ENCODE assay signal across 8 cellular contexts in genomic region chr17:78789663-78790181, GRCh38. TPM values are rescaled to one million over a fixed set of nuclear protein-coding genes. Genes with fewer than 3 reads are reported as not detected.
DNase-seq lines count a peak whose midpoint lies in the region; ATAC-seq and TF ChIP-seq lines count a peak whose summit lies in the region.

No MANE protein-coding gene starts in this region.

- TF ChIP-seq CTCF in fibroblast of pulmonary artery (IDR thresholded peaks at IDR 0.05; ENCODE audit: low read length, missing control alignments) (no peak), sigmoid colon (IDR thresholded peaks at IDR 0.05) (no peak)

- H3K36me3 ChIP-seq in sigmoid colon: peaks cover 0 to 20% (median 4%) of the 10 kb centered on the region in 4 donors

- ATAC-seq in HG02642 (IDR thresholded peaks at IDR 0.05; ENCODE audit: poor library complexity, unreplicated experiment): no peak

- WGBS in sigmoid colon, 2 donors: 14 to 48% methylated on average over 14 of the region's 14 CpGs

- H3K27ac Mint-ChIP-seq in activated CD4-positive, alpha-beta memory T cell treated with anti-CD3 and anti-CD28 coated beads for 36 hours: peak overlapping the region; percentile 74

- TF ChIP-seq POLR2A in sigmoid colon (IDR thresholded peaks at IDR 0.05): no peak

- peaks cover 62% of the 10 kb centered on the region for H3K4me1 Mint-ChIP-seq in activated CD4-positive, alpha-beta memory T cell treated with anti-CD3 and anti-CD28 coated beads for 36 hours (ENCODE audit: low read depth)

- H3K4me3 Mint-ChIP-seq in activated CD4-positive, alpha-beta memory T cell treated with anti-CD3 and anti-CD28 coated beads for 36 hours: no peak overlapping the region

- H3K4me1 ChIP-seq in sigmoid colon: peaks cover 0 to 24% (median 20%) of the 10 kb centered on the region in 4 donors

- peaks cover 29% of the 10 kb centered on the region for H3K36me3 Mint-ChIP-seq in activated CD4-positive, alpha-beta memory T cell treated with anti-CD3 and anti-CD28 coated beads for 36 hours

- H3K27me3 Mint-ChIP-seq in activated CD4-positive, alpha-beta memory T cell treated with anti-CD3 and anti-CD28 coated beads for 36 hours: no peaks in the 10 kb centered on the region

- POLR2A ChIA-PET in activated CD4-positive, alpha-beta memory T cell treated with anti-CD3 and anti-CD28 coated beads for 36 hours (lab: Charles Lee): interaction anchor here (0.7 to 2.4 kb wide), 4 partner anchors 9 to 69 kb away, joined by 3 to 7 read pairs (median 4); no protein-coding TSS in a partner anchor

- H3K27me3 ChIP-seq in sigmoid colon: no peaks in the 10 kb centered on the region

- peak overlapping the region; percentile 42 to 64 (median 60) for H3K27ac ChIP-seq in sigmoid colon

- no peak overlapping the region for H3K4me3 ChIP-seq in fibroblast of pulmonary artery (replicated peaks; ENCODE audit: low read depth, low read length)
- no peak overlapping the region for H3K4me3 ChIP-seq in sigmoid colon

- TF ChIP-seq EP300 in sigmoid colon (IDR thresholded peaks at IDR 0.05): no peak

- CTCF ChIA-PET in activated CD4-positive, alpha-beta memory T cell treated with anti-CD3 and anti-CD28 coated beads for 36 hours (lab: Charles Lee): interaction anchor here (0.9 to 2.3 kb wide), 3 partner anchors 10 to 293 kb away, joined by 3 to 8 read pairs (median 3); no protein-coding TSS in a partner anchor

- intact Hi-C loops in activated CD4-positive, alpha-beta memory T cell treated with anti-CD3 and anti-CD28 coated beads for 36 hours (cut with micrococcal nuclease): no loop called here
- intact Hi-C loops in sigmoid colon (cut with DNase I): no loop called here

- H3K9me3 Mint-ChIP-seq in activated CD4-positive, alpha-beta memory T cell treated with anti-CD3 and anti-CD28 coated beads for 36 hours: no peaks in the 10 kb centered on the region

- peak; percentile 73 for DNase-seq in NCI-H1105 treated with DMSO at 0.1 percent for 48 hours (lab: John Stamatoyannopoulos, UW)
- DNase-seq in activated CD4-positive, alpha-beta memory T cell treated with anti-CD3 and anti-CD28 coated beads for 36 hours: no peak
- peak; percentile 63 for DNase-seq in fibroblast of pulmonary artery (ENCODE audit: low read depth)
- DNase-seq in sigmoid colon: peak; percentile 87
- no peak for DNase-seq in iPS-NIHi11 (ENCODE audit: low spot score)
- no peak for DNase-seq in NCI-H226
- no peak for DNase-seq in activated CD4-positive, CD25-positive, alpha-beta regulatory T cell treated with anti-CD3 and anti-CD28 coated beads, Interleukin-2, amount 50 U/mL, for 72 hours

- no peaks in the 10 kb centered on the region for H3K9me3 ChIP-seq in sigmoid colon

RNA-seq across cellular contexts. Expression of gene CYTH1, which starts 7.6 kb away (rescaled TPM):
- total RNA-seq in activated CD4-positive, alpha-beta memory T cell treated with anti-CD3 and anti-CD28 coated beads for 36 hours: 100 to 1,000 TPM; 184 to 204 TPM
- 10 to 100 TPM; 26.7 to 38.5 (median 35.2) TPM for total RNA-seq in sigmoid colon
- 10 to 100 TPM; 56.5 to 83.8 (median 64.3) TPM for polyA plus RNA-seq in sigmoid colon

RNA-seq across cellular contexts. Expression of gene USP36, which starts 50.9 kb away (rescaled TPM):
- 10 to 100 TPM; 71.2 to 74.3 TPM for total RNA-seq in activated CD4-positive, alpha-beta memory T cell treated with anti-CD3 and anti-CD28 coated beads for 36 hours
- 10 to 100 TPM; 18.5 to 49.3 (median 35.9) TPM for total RNA-seq in sigmoid colon
- polyA plus RNA-seq in sigmoid colon: 10 to 100 TPM in 2 of 3 donors, 1 to 10 TPM in 1; 6.7 to 28.6 (median 13.8) TPM

Comparison
In these comparisons a context has a peak if more than half of its experiments do, and no peak if none do; other contexts are left out.
1. DNase-seq: peak in NCI-H1105 treated with DMSO at 0.1 percent for 48 hours (single experiment), fibroblast of pulmonary artery (single experiment) and sigmoid colon (single experiment); none in activated CD4-positive, alpha-beta memory T cell treated with anti-CD3 and anti-CD28 coated beads for 36 hours (single experiment), iPS-NIHi11 (single experiment), NCI-H226 (single experiment) and activated CD4-positive, CD25-positive, alpha-beta regulatory T cell treated with anti-CD3 and anti-CD28 coated beads, Interleukin-2, amount 50 U/mL, for 72 hours (single experiment).
2. RNA of gene CYTH1, which starts 7.6 kb away (total RNA-seq): 184 to 204 TPM in activated CD4-positive, alpha-beta memory T cell treated with anti-CD3 and anti-CD28 coated beads for 36 hours; 26.7 to 38.5 TPM in sigmoid colon; every median in the first group is over 4 times any median in the second.